In the genomic region with DNA sequence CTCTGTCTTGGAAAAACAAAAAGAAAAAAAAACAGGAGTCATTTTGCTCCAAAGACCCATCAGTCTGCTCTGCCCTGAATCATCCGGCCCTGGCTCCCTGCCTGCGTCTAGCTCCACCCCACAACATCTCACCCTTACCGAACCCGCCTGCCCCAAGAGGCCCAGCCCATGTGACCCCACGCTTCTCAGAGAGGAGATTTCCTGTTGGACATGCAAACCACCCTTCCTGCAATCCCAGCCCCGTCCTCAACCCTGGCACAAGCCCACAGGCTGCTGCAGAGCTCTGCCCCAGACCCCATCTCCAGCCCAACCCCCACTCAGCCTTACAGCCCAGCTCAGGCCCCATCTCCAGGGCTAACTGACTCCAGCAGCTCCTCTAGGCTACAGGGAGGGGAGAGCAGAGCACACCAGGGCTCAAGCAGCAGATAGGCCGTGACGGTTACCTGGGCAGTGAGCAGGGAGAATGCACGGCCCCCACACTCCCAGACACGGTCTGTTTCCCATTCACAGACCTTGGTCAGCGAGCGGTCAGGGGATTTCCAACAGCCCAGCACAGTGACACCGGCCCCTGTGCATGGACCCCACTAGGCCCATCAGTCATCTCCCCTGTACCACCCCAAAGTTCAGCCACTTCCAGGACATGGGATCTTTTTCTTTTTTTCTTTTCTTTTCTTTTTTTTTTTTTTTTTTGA, we compare ENCODE assay signal across 9 cellular contexts.
DNase-seq lines count a peak whose midpoint lies in the region; ATAC-seq, FAIRE-seq and TF ChIP-seq lines count a peak whose summit lies in the region.
"Had no signal": no experiment of that assay in that cellular context is flagged by ENCODE, and none has a peak within 500 bp of the region (broad histone marks: within the 10 kb centered on the region; RNA-seq: fewer than 3 reads in every experiment).

No MANE protein-coding gene starts in this region.

- no peaks in the 10 kb centered on the region for H3K4me1 ChIP-seq in A673 (ENCODE audit: insufficient read depth, low read length, poor library complexity, severe bottlenecking)

- POLR2A ChIA-PET in A673 (lab: Charles Lee; ENCODE audit: low non-redundant PET), result no interaction called here

- peaks cover 2% of the 10 kb centered on the region for H3K36me3 Mint-ChIP-seq in neural crest cell (ENCODE audit: low read depth)
- H3K36me3 Mint-ChIP-seq: activated naive CD4-positive, alpha-beta T cell treated with anti-CD3 and anti-CD28 coated beads, Interleukin-2, amount 50 U/mL, for 24 hours had no signal

- no peak overlapping the region for H3K4me3 ChIP-seq in A673 (ENCODE audit: low read depth, low read length, poor library complexity, severe bottlenecking)

- CTCF ChIA-PET in A673 (lab: Charles Lee), result no interaction called here

- no peaks in the 10 kb centered on the region for H3K27me3 ChIP-seq in A673 (replicated peaks; ENCODE audit: insufficient read depth, low read depth, low read length, poor library complexity)

- no peaks in the 10 kb centered on the region for H3K27me3 Mint-ChIP-seq in neural crest cell (ENCODE audit: low read depth)
- H3K27me3 Mint-ChIP-seq: activated naive CD4-positive, alpha-beta T cell treated with anti-CD3 and anti-CD28 coated beads, Interleukin-2, amount 50 U/mL, for 24 hours had no signal

- peak; percentile 95 for FAIRE-seq in RCC 7860 (lab: Jason Lieb, UNC)

- BruUV-seq in A673 (replicated peaks; lab: Mats Ljungman, UMichigan), result no TSS peak

- peak overlapping the region; percentile 92 for H3K27ac Mint-ChIP-seq in neural crest cell (ENCODE audit: unreplicated experiment)
- H3K27ac Mint-ChIP-seq: activated naive CD4-positive, alpha-beta T cell treated with anti-CD3 and anti-CD28 coated beads, Interleukin-2, amount 50 U/mL, for 24 hours had no signal

- DNase-seq in RCC 7860 (ENCODE audit: low spot score) (peak; percentile 99), fibroblast of peridontal ligament (ENCODE audit: extremely low read depth) (peak; percentile 91), neural crest cell (ENCODE audit: low read depth, low spot score) (peak; percentile 22), A673 (ENCODE audit: low spot score) (no peak), KBM-7 (no peak)

- ATAC-seq in HG02981 (IDR thresholded peaks at IDR 0.05; ENCODE audit: unreplicated experiment) (peak; percentile 81), HG02571 (IDR thresholded peaks at IDR 0.05; ENCODE audit: unreplicated experiment) (no peak)

- H3K4me1 Mint-ChIP-seq in neural crest cell, result peaks cover 18% of the 10 kb centered on the region
- H3K4me1 Mint-ChIP-seq: activated naive CD4-positive, alpha-beta T cell treated with anti-CD3 and anti-CD28 coated beads, Interleukin-2, amount 50 U/mL, for 24 hours had no signal

- H3K9me3 ChIP-seq in A673 (ENCODE audit: low read depth, low read length, poor library complexity, severe bottlenecking), result no peaks in the 10 kb centered on the region

- in situ Hi-C loops in KBM-7 (cut with MboI; ENCODE audit: low pct_unique_long_range_greater_than_20kb, low sequenced_read_pairs), result no loop called here

- H3K36me3 ChIP-seq in A673 (ENCODE audit: insufficient read depth, low read length, poor library complexity, severe bottlenecking), result peaks cover 9% of the 10 kb centered on the region

- peak overlapping the region; percentile 45 for H3K4me3 Mint-ChIP-seq in neural crest cell
- H3K4me3 Mint-ChIP-seq: activated naive CD4-positive, alpha-beta T cell treated with anti-CD3 and anti-CD28 coated beads, Interleukin-2, amount 50 U/mL, for 24 hours had no signal

- intact Hi-C loops in A673 (cut with micrococcal nuclease; ENCODE audit: unreplicated experiment), result no loop called here

- TF ChIP-seq CTCF in neural crest cell (conservative IDR thresholded peaks at IDR 0.05), result no peak
- TF ChIP-seq CTCF in A673 (conservative IDR thresholded peaks at IDR 0.05; ENCODE audit: low read depth, low read length), result no peak

- H3K9me3 Mint-ChIP-seq in neural crest cell, result no peaks in the 10 kb centered on the region
- H3K9me3 Mint-ChIP-seq: activated naive CD4-positive, alpha-beta T cell treated with anti-CD3 and anti-CD28 coated beads, Interleukin-2, amount 50 U/mL, for 24 hours had no signal

- peak; percentile 67 for TF ChIP-seq POLR2A in GM18526 (IDR thresholded peaks at IDR 0.05; ENCODE audit: extremely low read depth, insufficient read length)

- no peak overlapping the region for H3K27ac ChIP-seq in A673 (ENCODE audit: low read depth, low read length, poor library complexity, severe bottlenecking)

Comparison
In these comparisons a context has a peak if more than half of its experiments do, and no peak if none do; other contexts are left out.
1. DNase-seq: peak in RCC 7860 (single experiment), fibroblast of peridontal ligament (single experiment) and neural crest cell (single experiment); none in A673 (single experiment) and KBM-7 (single experiment).